Comparison of ENCODE assay signal across 22 cellular contexts in genomic region chr13:110323986-110324749, GRCh38. TPM values are rescaled to one million over a fixed set of nuclear protein-coding genes. Genes with fewer than 3 reads are reported as not detected.
DNase-seq lines count a peak whose midpoint lies in the region; ATAC-seq and TF ChIP-seq lines count a peak whose summit lies in the region.
"Had no signal": no experiment of that assay in that cellular context is flagged by ENCODE, and none has a peak within 500 bp of the region (broad histone marks: within the 10 kb centered on the region; RNA-seq: fewer than 3 reads in every experiment).

No MANE protein-coding gene starts in this region.

- TF ChIP-seq CTCF in left ventricle myocardium inferior (IDR thresholded peaks at IDR 0.05; ENCODE audit: borderline replicate concordance) (no peak), fibroblast of lung (conservative IDR thresholded peaks at IDR 0.05 in 1 of 2, IDR thresholded peaks at IDR 0.05 in 1 of 2; ENCODE audit: low read depth in 1 of 2, low read length in 2 of 2) (no peak), upper lobe of left lung (IDR thresholded peaks at IDR 0.05) (no peak), MM.1S (IDR thresholded peaks at IDR 0.05; ENCODE audit: low read length) (no peak)

- H3K4me2 ChIP-seq in fibroblast of lung (ENCODE audit: extremely low read depth, insufficient read depth, low read length) (no peak overlapping the region), trophoblast cell (ENCODE audit: low read length) (no peak overlapping the region), MM.1S (ENCODE audit: low read depth, low read length) (no peak overlapping the region)

- peaks cover 6% of the 10 kb centered on the region for H3K79me1 ChIP-seq in trophoblast cell (ENCODE audit: low read length)

- H3K79me2 ChIP-seq in fibroblast of lung (ENCODE audit: control insufficient read depth, insufficient read depth, low read length) (peaks cover 58% of the 10 kb centered on the region), trophoblast cell (ENCODE audit: control insufficient read depth, insufficient read depth, low read length, poor library complexity) (peaks cover 7% of the 10 kb centered on the region), MM.1S (ENCODE audit: low read length) (no peaks in the 10 kb centered on the region)

- H4K20me1 ChIP-seq in fibroblast of lung (ENCODE audit: control insufficient read depth, extremely low read depth, insufficient read depth, low read length) (no peaks in the 10 kb centered on the region), MM.1S (ENCODE audit: insufficient read depth, low read length) (no peaks in the 10 kb centered on the region)

- intact Hi-C loops in left ventricle myocardium inferior (cut with micrococcal nuclease) (no loop called here), cardiac septum (cut with DNase I) (no loop called here)

- H3K9ac ChIP-seq in fibroblast of lung (ENCODE audit: insufficient read depth, low read length) (no peak overlapping the region), trophoblast cell (ENCODE audit: low read length) (no peak overlapping the region), MM.1S (ENCODE audit: low read length) (no peak overlapping the region)

- H2BK12ac ChIP-seq in trophoblast cell (ENCODE audit: low read length): no peak overlapping the region

- H2BK120ac ChIP-seq in trophoblast cell (ENCODE audit: insufficient read depth, low read length, poor library complexity): no peak overlapping the region

- ATAC-seq in upper lobe of left lung (ENCODE audit: low FRiP score in 2 of 2): no peak
- ATAC-seq in GM21723 (IDR thresholded peaks at IDR 0.05; ENCODE audit: unreplicated experiment): no peak
- ATAC-seq: left ventricle myocardium superior; stimulated activated naive CD8-positive, alpha-beta T cell treated with anti-CD3 and anti-CD28 coated beads, Interleukin-15, Interleukin-2, amounts not matched to agents 100 U/mL and 50 U/mL, for 24 hours had no signal

- TF ChIP-seq EP300 in upper lobe of left lung (IDR thresholded peaks at IDR 0.05): no peak

- no peak overlapping the region for H4K8ac ChIP-seq in trophoblast cell (ENCODE audit: low read depth, low read length)

- no peaks in the 10 kb centered on the region for H3K9me3 ChIP-seq in left ventricle myocardium inferior (replicated peaks)
- no peaks in the 10 kb centered on the region for H3K9me3 ChIP-seq in fibroblast of lung (ENCODE audit: control insufficient read depth, insufficient read depth, low read depth, low read length)
- H3K9me3 ChIP-seq in trophoblast cell (ENCODE audit: insufficient read depth, low read depth, low read length): peaks cover 3% of the 10 kb centered on the region
- no peaks in the 10 kb centered on the region for H3K9me3 ChIP-seq in upper lobe of left lung
- H3K9me3 ChIP-seq in MM.1S (replicated peaks; ENCODE audit: insufficient read depth, low read length): no peaks in the 10 kb centered on the region
- H3K9me3 ChIP-seq: Peyer's patch had no signal

- peak overlapping the region; percentile 73 for H3K18ac ChIP-seq in trophoblast cell (ENCODE audit: low read length)

- H3K9me2 ChIP-seq in MM.1S (replicated peaks; ENCODE audit: insufficient read depth, low read length): no peaks in the 10 kb centered on the region

- no peak overlapping the region for H4K91ac ChIP-seq in trophoblast cell (ENCODE audit: low read depth, low read length)

- H4K12ac ChIP-seq in trophoblast cell (ENCODE audit: low read depth, low read length): no peak overlapping the region

- no peak overlapping the region for H2BK5ac ChIP-seq in trophoblast cell (ENCODE audit: low read depth, low read length, poor library complexity)

- H3K36me3 ChIP-seq in left ventricle myocardium inferior (no peaks in the 10 kb centered on the region), fibroblast of lung (ENCODE audit: control insufficient read depth, insufficient read depth, low read length) (no peaks in the 10 kb centered on the region), trophoblast cell (ENCODE audit: control insufficient read depth in 1 of 2, insufficient read depth in 2 of 2, low read length in 2 of 2) (peaks cover 28 to 31% of the 10 kb centered on the region in 2 experiments), upper lobe of left lung (peaks cover 0 to 2% (median 0%) of the 10 kb centered on the region in 4 donors), MM.1S (replicated peaks; ENCODE audit: insufficient read depth, low read length) (no peaks in the 10 kb centered on the region)
- H3K36me3 ChIP-seq: Peyer's patch had no signal

- H3K4ac ChIP-seq in trophoblast cell (ENCODE audit: low read depth, low read length): peak overlapping the region; percentile 19

- no peak for TF ChIP-seq POLR2A in upper lobe of left lung (IDR thresholded peaks at IDR 0.05)

- H3K4me1 ChIP-seq in left ventricle myocardium inferior: peaks cover 99% of the 10 kb centered on the region
- peaks cover 46% of the 10 kb centered on the region for H3K4me1 ChIP-seq in fibroblast of lung (ENCODE audit: control insufficient read depth, extremely low read depth, insufficient read depth, low read length)
- peaks cover 11 to 42% of the 10 kb centered on the region in 2 experiments for H3K4me1 ChIP-seq in trophoblast cell (ENCODE audit: control insufficient read depth in 1 of 2, insufficient read depth in 2 of 2, low read length in 2 of 2)
- H3K4me1 ChIP-seq in upper lobe of left lung: peaks cover 21 to 65% (median 47%) of the 10 kb centered on the region in 4 donors
- H3K4me1 ChIP-seq in MM.1S (ENCODE audit: low read length): no peaks in the 10 kb centered on the region

- no peak overlapping the region for H2AFZ ChIP-seq in fibroblast of lung (ENCODE audit: low read length)
- peak overlapping the region; percentile 31 for H2AFZ ChIP-seq in trophoblast cell (ENCODE audit: insufficient read depth, low read length, poor library complexity)
- H2AFZ ChIP-seq in MM.1S (ENCODE audit: low read length): no peak overlapping the region

- WGBS in trophoblast cell (ENCODE audit: extremely low coverage, insufficient coverage, insufficient read length): no CpG with 5 or more reads among the region's 11 CpGs
- 59 to 69% methylated on average over 5 to 11 of the region's 11 CpGs for WGBS in upper lobe of left lung, 2 donors

- H3K14ac ChIP-seq in trophoblast cell (ENCODE audit: low read length): no peak overlapping the region

- H3K4me3 ChIP-seq in left ventricle myocardium inferior: no peak overlapping the region
- no peak overlapping the region for H3K4me3 ChIP-seq in fibroblast of lung (replicated peaks in 1 of 4; ENCODE audit: control extremely low read depth in 1 of 4, insufficient read depth in 1 of 4, low read depth in 3 of 4, low read length in 4 of 4)
- no peak overlapping the region for H3K4me3 ChIP-seq in trophoblast cell (ENCODE audit: low read depth, low read length)
- no peak overlapping the region for H3K4me3 ChIP-seq in upper lobe of left lung
- H3K4me3 ChIP-seq in MM.1S (ENCODE audit: low read length): no peak overlapping the region
- H3K4me3 ChIP-seq: Peyer's patch, SK-N-MC had no signal

- H3K27me3 ChIP-seq in left ventricle myocardium inferior (ENCODE audit: low read depth): no peaks in the 10 kb centered on the region
- no peaks in the 10 kb centered on the region for H3K27me3 ChIP-seq in fibroblast of lung (ENCODE audit: control insufficient read depth, insufficient read depth, low read length)
- H3K27me3 ChIP-seq in trophoblast cell (ENCODE audit: insufficient read depth, low read length): no peaks in the 10 kb centered on the region
- H3K27me3 ChIP-seq in upper lobe of left lung: no peaks in the 10 kb centered on the region
- no peaks in the 10 kb centered on the region for H3K27me3 ChIP-seq in MM.1S (replicated peaks; ENCODE audit: insufficient read depth, low read length)
- H3K27me3 ChIP-seq: Peyer's patch had no signal

- H2AK5ac ChIP-seq in trophoblast cell (ENCODE audit: low read length): no peak overlapping the region

- no peak for DNase-seq in left ventricle myocardium inferior
- no peak for DNase-seq in cardiac septum (ENCODE audit: low spot score)
- DNase-seq in fibroblast of lung (ENCODE audit: low read depth in 2 of 2): no peak
- DNase-seq in trophoblast cell: no peak
- DNase-seq in upper lobe of left lung: no peak
- DNase-seq in MM.1S: no peak
- no peak for DNase-seq in NCI-H1694 (lab: John Stamatoyannopoulos, UW)
- DNase-seq: activated B cell treated with CpG ODN at 0.5 μM for 24 hours; activated CD4-positive, alpha-beta T cell treated with anti-CD3 and anti-CD28 coated beads, Interleukin-2, amount 50 U/mL, for 48 hours; activated gamma-delta T cell treated with Interleukin-2 at 50 U/mL for 16 hours; activated T-cell treated with anti-CD3 and anti-CD28 coated beads for 4 hours; central memory CD4-positive, alpha-beta T cell; effector CD8-positive, alpha-beta T cell; EL; left ventricle myocardium superior; NCI-H510A treated with DMSO at 0.1 percent for 48 hours; occipital lobe; Peyer's patch; stimulated activated CD4-positive, alpha-beta T cell treated with anti-CD3 and anti-CD28 coated beads, Interleukin-2, amount 100 ng/mL, for 48 hours; stimulated activated naive CD8-positive, alpha-beta T cell treated with anti-CD3 and anti-CD28 coated beads, Interleukin-15, Interleukin-2, amounts not matched to agents 100 U/mL and 50 U/mL, for 24 hours had no signal

- H3K27ac ChIP-seq in left ventricle myocardium inferior (replicated peaks) (peak overlapping the region; percentile 74), fibroblast of lung (ENCODE audit: insufficient read depth, low read length) (peak overlapping the region; percentile 9), trophoblast cell (ENCODE audit: low read depth, low read length) (no peak overlapping the region), upper lobe of left lung (peak overlapping the region; percentile 15 to 72 (median 52)), MM.1S (ENCODE audit: low read length) (no peak overlapping the region)
- H3K27ac ChIP-seq: SK-N-MC had no signal

- no peaks in the 10 kb centered on the region for H3F3A ChIP-seq in MM.1S (ENCODE audit: insufficient read depth, low read length)

- H3K23ac ChIP-seq in trophoblast cell (ENCODE audit: low read length): no peak overlapping the region

RNA-seq across cellular contexts. Expression of gene COL4A2, which starts 17.1 kb away (rescaled TPM):
- total RNA-seq in left ventricle myocardium inferior: 117 TPM
- total RNA-seq in cardiac septum: 165 TPM
- total RNA-seq in fibroblast of lung: 93.1 and 123 TPM in 2 replicates
- polyA plus RNA-seq in fibroblast of lung: 43.8 and 463 TPM in 2 replicates
- 52.1 and 712 TPM in 2 replicates for polyA plus RNA-seq in fibroblast of lung (2012)
- polyA minus RNA-seq in fibroblast of lung (ENCODE audit: low replicate concordance): 56.9 and 841 TPM in 2 replicates
- 769 and 825 TPM in 2 replicates for polyA plus RNA-seq in trophoblast cell (2013)
- total RNA-seq in upper lobe of left lung: 100 to 1,000 TPM; 169 to 458 (median 258) TPM
- total RNA-seq: activated B cell treated with CpG ODN at 0.5 μM for 24 hours had no signal

RNA-seq across cellular contexts. Expression of gene COL4A1, which starts 17.2 kb away (rescaled TPM):
- total RNA-seq in left ventricle myocardium inferior (120 TPM), cardiac septum (196 TPM), fibroblast of lung (34.0 and 57.5 TPM in 2 replicates), upper lobe of left lung (100 to 1,000 TPM in 4 of 6 donors, 10 to 100 TPM in 2; 81.7 to 309 (median 167) TPM)
- 18.4 and 607 TPM in 2 replicates for polyA plus RNA-seq in fibroblast of lung
- 19.5 and 691 TPM in 2 replicates for polyA plus RNA-seq in fibroblast of lung (2012)
- polyA minus RNA-seq in fibroblast of lung (ENCODE audit: low replicate concordance): 30.9 and 567 TPM in 2 replicates
- polyA plus RNA-seq in trophoblast cell (2013): 445 and 497 TPM in 2 replicates
- total RNA-seq: activated B cell treated with CpG ODN at 0.5 μM for 24 hours had no signal

Comparison
In these comparisons a context has a peak if more than half of its experiments do, and no peak if none do; other contexts are left out.
1. H3K27ac ChIP-seq: peak in left ventricle myocardium inferior (single experiment), fibroblast of lung (single experiment) and upper lobe of left lung (4 of 4); none in trophoblast cell (single experiment) and MM.1S (single experiment).